24 cellular contexts compared by ENCODE assay signal in genomic region chr15:35427496-35427895, GRCh38.
"Had no signal": no experiment of that assay in that cellular context is flagged by ENCODE, and none has a peak within 500 bp of the region (broad histone marks: within the 10 kb centered on the region; RNA-seq: fewer than 3 reads in every experiment).

No MANE protein-coding gene starts in this region.

- H3K4me1 Mint-ChIP-seq: activated B cell treated with CpG ODN at 0.5 μM for 24 hours; activated CD8-positive, alpha-beta memory T cell treated with anti-CD3 and anti-CD28 coated beads, Interleukin-2, amount 10 ng/mL, durations not matched to agents 7 days and 5 days; activated naive CD4-positive, alpha-beta T cell treated with anti-CD3 and anti-CD28 coated beads, Interleukin-2, amount 50 U/mL, for 24 hours; activated naive CD8-positive, alpha-beta T cell treated with anti-CD3 and anti-CD28 coated beads, Interleukin-2, amount 50 U/mL, for 24 hours; naive thymus-derived CD8-positive, alpha-beta T cell had no signal

- H3K27ac ChIP-seq: coronary artery, dorsolateral prefrontal cortex, foreskin keratinocyte, neural progenitor cell, right atrium auricular region, tibial nerve had no signal

- H3K4me3 Mint-ChIP-seq: activated B cell treated with CpG ODN at 0.5 μM for 24 hours; activated CD8-positive, alpha-beta memory T cell treated with anti-CD3 and anti-CD28 coated beads, Interleukin-2, amount 10 ng/mL, durations not matched to agents 7 days and 5 days; activated CD8-positive, alpha-beta T cell treated with anti-CD3 and anti-CD28 coated beads, Interleukin-2, amount 10 ng/mL, durations not matched to agents 7 days and 5 days; activated naive CD4-positive, alpha-beta T cell treated with anti-CD3 and anti-CD28 coated beads, Interleukin-2, amount 50 U/mL, for 24 hours; activated naive CD8-positive, alpha-beta T cell treated with anti-CD3 and anti-CD28 coated beads, Interleukin-2, amount 50 U/mL, for 24 hours; naive thymus-derived CD8-positive, alpha-beta T cell; neural progenitor cell had no signal

- H3K9me3 Mint-ChIP-seq: neural progenitor cell had no signal

- H3K36me3 Mint-ChIP-seq: activated CD8-positive, alpha-beta memory T cell treated with anti-CD3 and anti-CD28 coated beads, Interleukin-2, amount 10 ng/mL, durations not matched to agents 7 days and 5 days had no signal

- H3K27me3 Mint-ChIP-seq: activated B cell treated with CpG ODN at 0.5 μM for 24 hours; activated CD8-positive, alpha-beta memory T cell treated with anti-CD3 and anti-CD28 coated beads, Interleukin-2, amount 10 ng/mL, durations not matched to agents 7 days and 5 days; activated naive CD4-positive, alpha-beta T cell treated with anti-CD3 and anti-CD28 coated beads, Interleukin-2, amount 50 U/mL, for 24 hours; activated naive CD8-positive, alpha-beta T cell treated with anti-CD3 and anti-CD28 coated beads, Interleukin-2, amount 50 U/mL, for 24 hours; naive thymus-derived CD8-positive, alpha-beta T cell had no signal

- H2AFZ ChIP-seq: neural progenitor cell had no signal

- DNase-seq: activated B cell treated with CpG ODN at 0.5 μM for 24 hours; activated CD8-positive, alpha-beta memory T cell treated with anti-CD3 and anti-CD28 coated beads, Interleukin-2, amount 10 ng/mL, durations not matched to agents 7 days and 5 days; activated CD8-positive, alpha-beta T cell treated with anti-CD3 and anti-CD28 coated beads, Interleukin-2, amount 10 ng/mL, durations not matched to agents 7 days and 5 days; activated naive CD8-positive, alpha-beta T cell treated with anti-CD3 and anti-CD28 coated beads, Interleukin-2, amount 50 U/mL, for 24 hours; activated T-cell treated with anti-CD3 and anti-CD28 coated beads, Interleukin-2, amount 50 U/mL, for 48 hours; cerebellar nuclear complex; dorsolateral prefrontal cortex; effector memory CD4-positive, alpha-beta T cell; left ventricle myocardium superior; midbrain; naive thymus-derived CD8-positive, alpha-beta T cell; occipital lobe; stimulated activated CD4-positive, alpha-beta T cell treated with anti-CD3 and anti-CD28 coated beads, Interleukin-15, amount 100 ng/mL, for 24 hours; stimulated activated CD4-positive, alpha-beta T cell treated with anti-CD3 and anti-CD28 coated beads, Interleukin-2, amount 100 ng/mL, for 24 hours; stimulated activated naive CD4-positive, alpha-beta T cell had no signal

- H3K36me3 ChIP-seq: neural progenitor cell, right atrium auricular region, tibial nerve had no signal

- H3K4me2 ChIP-seq: neural progenitor cell had no signal

- H3K27ac Mint-ChIP-seq: activated B cell treated with CpG ODN at 0.5 μM for 24 hours; activated CD8-positive, alpha-beta memory T cell treated with anti-CD3 and anti-CD28 coated beads, Interleukin-2, amount 10 ng/mL, durations not matched to agents 7 days and 5 days; activated CD8-positive, alpha-beta T cell treated with anti-CD3 and anti-CD28 coated beads, Interleukin-2, amount 10 ng/mL, durations not matched to agents 7 days and 5 days; activated naive CD4-positive, alpha-beta T cell treated with anti-CD3 and anti-CD28 coated beads, Interleukin-2, amount 50 U/mL, for 24 hours; activated naive CD8-positive, alpha-beta T cell treated with anti-CD3 and anti-CD28 coated beads, Interleukin-2, amount 50 U/mL, for 24 hours; activated T-helper 2 cell treated with anti-CD3 and anti-CD28 coated beads, Interferon-gamma antibody, Interleukin-2, Interleukin-4, amounts not matched to agents 10 μg/mL and 5 μg/mL and 100 μg/mL, durations not matched to agents 14 hours and 24 hours and 36 hours; neural progenitor cell had no signal

- H3K9me3 ChIP-seq: right atrium auricular region had no signal

- H3K9ac ChIP-seq: neural progenitor cell had no signal

- H3K4me1 ChIP-seq: neural progenitor cell, right atrium auricular region, tibial nerve had no signal

- H3K4me3 ChIP-seq: coronary artery, dorsolateral prefrontal cortex, neural progenitor cell, right atrium auricular region, tibial nerve had no signal

- ATAC-seq: activated CD8-positive, alpha-beta memory T cell treated with anti-CD3 and anti-CD28 coated beads, Interleukin-2, amount 10 ng/mL, durations not matched to agents 7 days and 5 days; activated CD8-positive, alpha-beta T cell treated with anti-CD3 and anti-CD28 coated beads, Interleukin-2, amount 10 ng/mL, durations not matched to agents 7 days and 5 days; activated naive CD8-positive, alpha-beta T cell treated with anti-CD3 and anti-CD28 coated beads, Interleukin-2, amount 50 U/mL, for 24 hours; esophagus mucosa; naive thymus-derived CD8-positive, alpha-beta T cell had no signal

- FAIRE-seq: islet of Langerhans had no signal

- H3K27me3 ChIP-seq: dorsolateral prefrontal cortex, foreskin keratinocyte, neural progenitor cell, right atrium auricular region, tibial nerve had no signal
